15 cellular contexts compared by ENCODE assay signal in genomic region chr7:54917613-54918406, GRCh38.
"Had no signal": no experiment of that assay in that cellular context is flagged by ENCODE, and none has a peak within 500 bp of the region (broad histone marks: within the 10 kb centered on the region; RNA-seq: fewer than 3 reads in every experiment).

No MANE protein-coding gene starts in this region.

- H3K27me3 Mint-ChIP-seq: type B pancreatic cell had no signal

- H3K4me2 ChIP-seq: smooth muscle cell had no signal

- H3K4me3 ChIP-seq: esophagus muscularis mucosa, gastrocnemius medialis, smooth muscle cell, thyroid gland had no signal

- H3K27ac Mint-ChIP-seq: effector memory CD8-positive, alpha-beta T cell; natural killer cell; type B pancreatic cell had no signal

- H3K36me3 ChIP-seq: esophagus muscularis mucosa, gastrocnemius medialis, thyroid gland had no signal

- H3K36me3 Mint-ChIP-seq: natural killer cell, type B pancreatic cell had no signal

- H3K27ac ChIP-seq: epithelial cell of prostate, esophagus muscularis mucosa, gastrocnemius medialis, thyroid gland had no signal

- DNase-seq: effector memory CD8-positive, alpha-beta T cell; gastrocnemius medialis; kidney; left cardiac atrium; mammary epithelial cell; natural killer cell; posterior cingulate gyrus; stimulated activated CD4-positive, alpha-beta T cell treated with anti-CD3 and anti-CD28 coated beads, Interleukin-2, amount 100 ng/mL, for 48 hours; stimulated activated naive CD4-positive, alpha-beta T cell treated with Interleukin-2 at 50 U/mL for 16 hours; thyroid gland had no signal

- ATAC-seq: effector memory CD8-positive, alpha-beta T cell; gastrocnemius medialis; left cardiac atrium; natural killer cell had no signal

- H3K4me3 Mint-ChIP-seq: effector memory CD8-positive, alpha-beta T cell; natural killer cell; neural crest cell; type B pancreatic cell had no signal

- H3K4me1 Mint-ChIP-seq: natural killer cell, neural crest cell had no signal

- FAIRE-seq: kidney had no signal

- H3K9me3 Mint-ChIP-seq: neural crest cell, type B pancreatic cell had no signal

- H3K9me3 ChIP-seq: esophagus muscularis mucosa, gastrocnemius medialis, thyroid gland had no signal

- H3K27me3 ChIP-seq: esophagus muscularis mucosa, gastrocnemius medialis, thyroid gland had no signal

- H3K4me1 ChIP-seq: gastrocnemius medialis, thyroid gland had no signal
